1 cellular context compared by ENCODE assay signal in genomic region chr1:56819393-56819899, GRCh38.
TF ChIP-seq lines count a peak whose summit lies in the region.

A gene with protein sequence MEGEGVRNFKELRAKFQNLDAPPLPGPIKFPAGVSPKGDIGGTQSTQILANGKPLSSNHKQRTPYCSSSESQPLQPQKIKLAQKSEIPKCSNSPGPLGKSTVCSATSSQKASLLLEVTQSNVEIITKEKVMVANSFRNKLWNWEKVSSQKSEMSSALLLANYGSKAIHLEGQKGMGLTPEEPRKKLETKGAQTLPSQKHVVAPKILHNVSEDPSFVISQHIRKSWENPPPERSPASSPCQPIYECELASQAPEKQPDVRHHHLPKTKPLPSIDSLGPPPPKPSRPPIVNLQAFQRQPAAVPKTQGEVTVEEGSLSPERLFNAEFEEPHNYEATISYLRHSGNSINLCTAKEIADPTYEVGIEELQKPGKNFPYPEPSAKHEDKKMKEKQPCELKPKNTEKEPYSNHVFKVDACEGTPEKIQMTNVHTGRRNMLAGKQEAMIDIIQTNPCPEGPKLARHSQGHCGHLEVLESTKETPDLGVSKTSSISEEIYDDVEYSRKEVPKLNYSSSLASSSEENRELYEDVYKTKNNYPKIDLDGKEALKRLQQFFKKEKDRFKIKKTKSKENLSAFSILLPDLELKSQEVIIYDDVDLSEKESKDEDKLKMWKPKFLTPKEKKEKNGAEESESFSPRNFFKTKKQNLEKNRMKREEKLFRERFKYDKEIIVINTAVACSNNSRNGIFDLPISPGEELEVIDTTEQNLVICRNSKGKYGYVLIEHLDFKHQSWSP (minus strand): TSS chr1:56819404. CDS start chr1:56819290, 114 bp downstream.

TF ChIP-seq in HepG2, 621 proteins besides CTCF, POLR2A, EP300 and RAD21 (continued from another document and continues in another):
- TF ChIP-seq SNAI1 (CRISPR knock-in tag; IDR thresholded peaks at IDR 0.05; ENCODE audit: borderline replicate concordance) (peak; percentile 68; the same call in 1 of the 2 replicates), FOXP4 (CRISPR knock-in tag; IDR thresholded peaks at IDR 0.05) (no peak), DNMT3B (CRISPR knock-in tag; conservative IDR thresholded peaks at IDR 0.05) (no peak), ZNF354B (CRISPR knock-in tag; IDR thresholded peaks at IDR 0.05) (no peak), SKI (IDR thresholded peaks at IDR 0.05; ENCODE audit: partially characterized antibody) (no peak), HIVEP1 (CRISPR knock-in tag; IDR thresholded peaks at IDR 0.05) (no peak), ZNF251 (CRISPR knock-in tag; IDR thresholded peaks at IDR 0.05) (no peak), XBP1 (CRISPR knock-in tag; IDR thresholded peaks at IDR 0.05) (no peak), TARDBP (CRISPR knock-in tag; IDR thresholded peaks at IDR 0.05) (peak; percentile 28; the same call in 1 of the 2 replicates), ZNF225 (CRISPR knock-in tag; IDR thresholded peaks at IDR 0.05) (no peak), ZFP1 (CRISPR knock-in tag; IDR thresholded peaks at IDR 0.05) (no peak), CBX1 (IDR thresholded peaks at IDR 0.05; ENCODE audit: low read depth) (no peak), UBTF (CRISPR knock-in tag; IDR thresholded peaks at IDR 0.05) (peak; percentile 13; the same call in 1 of the 2 replicates), ADNP (CRISPR knock-in tag; IDR thresholded peaks at IDR 0.05) (no peak), HOXD1 (CRISPR knock-in tag; IDR thresholded peaks at IDR 0.05) (no peak), ZNF841 (CRISPR knock-in tag; IDR thresholded peaks at IDR 0.05; ENCODE audit: borderline replicate concordance) (no peak), ZNF660 (CRISPR knock-in tag; IDR thresholded peaks at IDR 0.05; ENCODE audit: borderline replicate concordance, low read depth) (no peak), CHCHD3 (CRISPR knock-in tag; IDR thresholded peaks at IDR 0.05) (no peak), THYN1 (CRISPR knock-in tag; IDR thresholded peaks at IDR 0.05; ENCODE audit: borderline replicate concordance, low read depth) (no peak), NR2C2 (CRISPR knock-in tag; IDR thresholded peaks at IDR 0.05; ENCODE audit: borderline replicate concordance) (no peak), POGZ (CRISPR knock-in tag; IDR thresholded peaks at IDR 0.05) (peak; percentile 50; the same call in 1 of the 2 replicates), TAF1 (CRISPR knock-in tag; IDR thresholded peaks at IDR 0.05) (no peak), DMTF1 (CRISPR knock-in tag; IDR thresholded peaks at IDR 0.05) (no peak), TGIF2 (CRISPR knock-in tag; IDR thresholded peaks at IDR 0.05) (peak; percentile 42; the same call in 1 of the 2 replicates), CCAR2 (optimal IDR thresholded peaks at IDR 0.05; ENCODE audit: low read depth, low read length) (no peak), ZNF749 (CRISPR knock-in tag; IDR thresholded peaks at IDR 0.05; ENCODE audit: borderline replicate concordance) (no peak), ZNF891 (CRISPR knock-in tag; IDR thresholded peaks at IDR 0.05) (no peak), ZFY (CRISPR knock-in tag; IDR thresholded peaks at IDR 0.05) (no peak; the same call in none of the 2 replicates), TEAD3 (CRISPR knock-in tag; optimal IDR thresholded peaks at IDR 0.05; ENCODE audit: borderline replicate concordance) (no peak), ZMAT5 (CRISPR knock-in tag; IDR thresholded peaks at IDR 0.05; ENCODE audit: borderline replicate concordance, low read depth) (no peak), ZNF784 (CRISPR knock-in tag; IDR thresholded peaks at IDR 0.05; ENCODE audit: borderline replicate concordance) (no peak)
- TF ChIP-seq, protein P1, sequence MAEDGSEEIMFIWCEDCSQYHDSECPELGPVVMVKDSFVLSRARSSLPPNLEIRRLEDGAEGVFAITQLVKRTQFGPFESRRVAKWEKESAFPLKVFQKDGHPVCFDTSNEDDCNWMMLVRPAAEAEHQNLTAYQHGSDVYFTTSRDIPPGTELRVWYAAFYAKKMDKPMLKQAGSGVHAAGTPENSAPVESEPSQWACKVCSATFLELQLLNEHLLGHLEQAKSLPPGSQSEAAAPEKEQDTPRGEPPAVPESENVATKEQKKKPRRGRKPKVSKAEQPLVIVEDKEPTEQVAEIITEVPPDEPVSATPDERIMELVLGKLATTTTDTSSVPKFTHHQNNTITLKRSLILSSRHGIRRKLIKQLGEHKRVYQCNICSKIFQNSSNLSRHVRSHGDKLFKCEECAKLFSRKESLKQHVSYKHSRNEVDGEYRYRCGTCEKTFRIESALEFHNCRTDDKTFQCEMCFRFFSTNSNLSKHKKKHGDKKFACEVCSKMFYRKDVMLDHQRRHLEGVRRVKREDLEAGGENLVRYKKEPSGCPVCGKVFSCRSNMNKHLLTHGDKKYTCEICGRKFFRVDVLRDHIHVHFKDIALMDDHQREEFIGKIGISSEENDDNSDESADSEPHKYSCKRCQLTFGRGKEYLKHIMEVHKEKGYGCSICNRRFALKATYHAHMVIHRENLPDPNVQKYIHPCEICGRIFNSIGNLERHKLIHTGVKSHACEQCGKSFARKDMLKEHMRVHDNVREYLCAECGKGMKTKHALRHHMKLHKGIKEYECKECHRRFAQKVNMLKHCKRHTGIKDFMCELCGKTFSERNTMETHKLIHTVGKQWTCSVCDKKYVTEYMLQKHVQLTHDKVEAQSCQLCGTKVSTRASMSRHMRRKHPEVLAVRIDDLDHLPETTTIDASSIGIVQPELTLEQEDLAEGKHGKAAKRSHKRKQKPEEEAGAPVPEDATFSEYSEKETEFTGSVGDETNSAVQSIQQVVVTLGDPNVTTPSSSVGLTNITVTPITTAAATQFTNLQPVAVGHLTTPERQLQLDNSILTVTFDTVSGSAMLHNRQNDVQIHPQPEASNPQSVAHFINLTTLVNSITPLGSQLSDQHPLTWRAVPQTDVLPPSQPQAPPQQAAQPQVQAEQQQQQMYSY (CRISPR knock-in tag; IDR thresholded peaks at IDR 0.05), result no peak
- TF ChIP-seq, protein P2, sequence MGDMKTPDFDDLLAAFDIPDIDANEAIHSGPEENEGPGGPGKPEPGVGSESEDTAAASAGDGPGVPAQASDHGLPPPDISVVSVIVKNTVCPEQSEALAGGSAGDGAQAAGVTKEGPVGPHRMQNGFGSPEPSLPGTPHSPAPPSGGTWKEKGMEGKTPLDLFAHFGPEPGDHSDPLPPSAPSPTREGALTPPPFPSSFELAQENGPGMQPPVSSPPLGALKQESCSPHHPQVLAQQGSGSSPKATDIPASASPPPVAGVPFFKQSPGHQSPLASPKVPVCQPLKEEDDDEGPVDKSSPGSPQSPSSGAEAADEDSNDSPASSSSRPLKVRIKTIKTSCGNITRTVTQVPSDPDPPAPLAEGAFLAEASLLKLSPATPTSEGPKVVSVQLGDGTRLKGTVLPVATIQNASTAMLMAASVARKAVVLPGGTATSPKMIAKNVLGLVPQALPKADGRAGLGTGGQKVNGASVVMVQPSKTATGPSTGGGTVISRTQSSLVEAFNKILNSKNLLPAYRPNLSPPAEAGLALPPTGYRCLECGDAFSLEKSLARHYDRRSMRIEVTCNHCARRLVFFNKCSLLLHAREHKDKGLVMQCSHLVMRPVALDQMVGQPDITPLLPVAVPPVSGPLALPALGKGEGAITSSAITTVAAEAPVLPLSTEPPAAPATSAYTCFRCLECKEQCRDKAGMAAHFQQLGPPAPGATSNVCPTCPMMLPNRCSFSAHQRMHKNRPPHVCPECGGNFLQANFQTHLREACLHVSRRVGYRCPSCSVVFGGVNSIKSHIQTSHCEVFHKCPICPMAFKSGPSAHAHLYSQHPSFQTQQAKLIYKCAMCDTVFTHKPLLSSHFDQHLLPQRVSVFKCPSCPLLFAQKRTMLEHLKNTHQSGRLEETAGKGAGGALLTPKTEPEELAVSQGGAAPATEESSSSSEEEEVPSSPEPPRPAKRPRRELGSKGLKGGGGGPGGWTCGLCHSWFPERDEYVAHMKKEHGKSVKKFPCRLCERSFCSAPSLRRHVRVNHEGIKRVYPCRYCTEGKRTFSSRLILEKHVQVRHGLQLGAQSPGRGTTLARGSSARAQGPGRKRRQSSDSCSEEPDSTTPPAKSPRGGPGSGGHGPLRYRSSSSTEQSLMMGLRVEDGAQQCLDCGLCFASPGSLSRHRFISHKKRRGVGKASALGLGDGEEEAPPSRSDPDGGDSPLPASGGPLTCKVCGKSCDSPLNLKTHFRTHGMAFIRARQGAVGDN (CRISPR knock-in tag; IDR thresholded peaks at IDR 0.05), result peak; percentile 76
- TF ChIP-seq, protein P3, sequence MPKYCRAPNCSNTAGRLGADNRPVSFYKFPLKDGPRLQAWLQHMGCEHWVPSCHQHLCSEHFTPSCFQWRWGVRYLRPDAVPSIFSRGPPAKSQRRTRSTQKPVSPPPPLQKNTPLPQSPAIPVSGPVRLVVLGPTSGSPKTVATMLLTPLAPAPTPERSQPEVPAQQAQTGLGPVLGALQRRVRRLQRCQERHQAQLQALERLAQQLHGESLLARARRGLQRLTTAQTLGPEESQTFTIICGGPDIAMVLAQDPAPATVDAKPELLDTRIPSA (CRISPR knock-in tag; IDR thresholded peaks at IDR 0.05; ENCODE audit: borderline replicate concordance), result no peak
- TF ChIP-seq, protein P4, sequence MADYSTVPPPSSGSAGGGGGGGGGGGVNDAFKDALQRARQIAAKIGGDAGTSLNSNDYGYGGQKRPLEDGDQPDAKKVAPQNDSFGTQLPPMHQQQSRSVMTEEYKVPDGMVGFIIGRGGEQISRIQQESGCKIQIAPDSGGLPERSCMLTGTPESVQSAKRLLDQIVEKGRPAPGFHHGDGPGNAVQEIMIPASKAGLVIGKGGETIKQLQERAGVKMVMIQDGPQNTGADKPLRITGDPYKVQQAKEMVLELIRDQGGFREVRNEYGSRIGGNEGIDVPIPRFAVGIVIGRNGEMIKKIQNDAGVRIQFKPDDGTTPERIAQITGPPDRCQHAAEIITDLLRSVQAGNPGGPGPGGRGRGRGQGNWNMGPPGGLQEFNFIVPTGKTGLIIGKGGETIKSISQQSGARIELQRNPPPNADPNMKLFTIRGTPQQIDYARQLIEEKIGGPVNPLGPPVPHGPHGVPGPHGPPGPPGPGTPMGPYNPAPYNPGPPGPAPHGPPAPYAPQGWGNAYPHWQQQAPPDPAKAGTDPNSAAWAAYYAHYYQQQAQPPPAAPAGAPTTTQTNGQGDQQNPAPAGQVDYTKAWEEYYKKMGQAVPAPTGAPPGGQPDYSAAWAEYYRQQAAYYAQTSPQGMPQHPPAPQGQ (CRISPR knock-in tag; IDR thresholded peaks at IDR 0.05; ENCODE audit: borderline replicate concordance), result no peak
- TF ChIP-seq, protein P5, sequence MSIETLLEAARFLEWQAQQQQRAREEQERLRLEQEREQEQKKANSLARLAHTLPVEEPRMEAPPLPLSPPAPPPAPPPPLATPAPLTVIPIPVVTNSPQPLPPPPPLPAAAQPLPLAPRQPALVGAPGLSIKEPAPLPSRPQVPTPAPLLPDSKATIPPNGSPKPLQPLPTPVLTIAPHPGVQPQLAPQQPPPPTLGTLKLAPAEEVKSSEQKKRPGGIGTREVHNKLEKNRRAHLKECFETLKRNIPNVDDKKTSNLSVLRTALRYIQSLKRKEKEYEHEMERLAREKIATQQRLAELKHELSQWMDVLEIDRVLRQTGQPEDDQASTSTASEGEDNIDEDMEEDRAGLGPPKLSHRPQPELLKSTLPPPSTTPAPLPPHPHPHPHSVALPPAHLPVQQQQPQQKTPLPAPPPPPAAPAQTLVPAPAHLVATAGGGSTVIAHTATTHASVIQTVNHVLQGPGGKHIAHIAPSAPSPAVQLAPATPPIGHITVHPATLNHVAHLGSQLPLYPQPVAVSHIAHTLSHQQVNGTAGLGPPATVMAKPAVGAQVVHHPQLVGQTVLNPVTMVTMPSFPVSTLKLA (IDR thresholded peaks at IDR 0.05), result no peak
